In the genomic region with DNA sequence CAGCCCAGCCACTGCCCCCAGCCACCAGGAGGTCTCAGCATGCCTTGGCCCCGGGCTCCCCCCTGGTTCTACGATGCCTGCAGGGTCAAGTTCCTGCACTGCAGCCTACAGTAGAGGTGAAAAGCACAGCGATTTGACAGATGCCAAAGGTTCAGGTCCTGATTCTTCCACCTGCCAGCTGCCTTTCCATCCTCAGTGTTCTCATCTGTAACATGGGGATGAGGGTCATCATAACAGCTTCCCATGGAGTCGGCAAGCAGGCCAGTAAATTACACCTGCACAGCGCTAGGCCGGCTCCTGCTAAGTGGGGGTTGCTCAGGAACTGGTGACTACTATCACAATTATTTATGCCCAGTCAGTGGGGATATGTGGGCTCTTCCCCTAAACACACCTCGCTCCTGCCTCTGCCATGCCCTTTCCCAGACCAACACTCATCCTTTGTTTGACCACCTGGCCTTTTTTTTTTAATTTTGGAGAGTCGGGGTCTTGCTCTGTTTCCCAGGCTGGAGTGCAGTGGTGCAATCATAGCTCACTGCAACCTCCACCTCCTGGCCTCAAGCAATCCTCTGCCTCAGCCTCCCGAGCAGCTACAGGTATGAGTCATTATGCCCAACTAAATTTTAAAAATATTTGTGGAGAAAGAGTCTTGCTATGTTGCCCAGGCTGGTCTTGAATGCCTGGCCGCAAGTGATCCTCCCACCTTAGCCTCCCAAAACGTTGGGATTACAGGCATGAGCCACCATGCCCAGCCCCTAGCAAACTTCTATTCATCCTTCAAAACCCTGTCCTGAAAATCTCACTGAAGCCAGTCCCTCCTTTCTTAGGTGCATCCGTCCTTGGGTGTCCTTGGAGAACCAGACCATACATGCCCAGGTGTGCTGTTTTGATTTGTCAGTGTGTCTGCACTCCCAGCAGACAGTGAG, we compare ENCODE assay signal across 1 cellular context.
TF ChIP-seq lines count a peak whose summit lies in the region.

No MANE protein-coding gene starts in this region.

TF ChIP-seq in HepG2, 621 proteins besides CTCF, POLR2A, EP300 and RAD21 (continued from another document):
- no peak for TF ChIP-seq NCOA5 (CRISPR knock-in tag; IDR thresholded peaks at IDR 0.05)
- TF ChIP-seq, protein P1, sequence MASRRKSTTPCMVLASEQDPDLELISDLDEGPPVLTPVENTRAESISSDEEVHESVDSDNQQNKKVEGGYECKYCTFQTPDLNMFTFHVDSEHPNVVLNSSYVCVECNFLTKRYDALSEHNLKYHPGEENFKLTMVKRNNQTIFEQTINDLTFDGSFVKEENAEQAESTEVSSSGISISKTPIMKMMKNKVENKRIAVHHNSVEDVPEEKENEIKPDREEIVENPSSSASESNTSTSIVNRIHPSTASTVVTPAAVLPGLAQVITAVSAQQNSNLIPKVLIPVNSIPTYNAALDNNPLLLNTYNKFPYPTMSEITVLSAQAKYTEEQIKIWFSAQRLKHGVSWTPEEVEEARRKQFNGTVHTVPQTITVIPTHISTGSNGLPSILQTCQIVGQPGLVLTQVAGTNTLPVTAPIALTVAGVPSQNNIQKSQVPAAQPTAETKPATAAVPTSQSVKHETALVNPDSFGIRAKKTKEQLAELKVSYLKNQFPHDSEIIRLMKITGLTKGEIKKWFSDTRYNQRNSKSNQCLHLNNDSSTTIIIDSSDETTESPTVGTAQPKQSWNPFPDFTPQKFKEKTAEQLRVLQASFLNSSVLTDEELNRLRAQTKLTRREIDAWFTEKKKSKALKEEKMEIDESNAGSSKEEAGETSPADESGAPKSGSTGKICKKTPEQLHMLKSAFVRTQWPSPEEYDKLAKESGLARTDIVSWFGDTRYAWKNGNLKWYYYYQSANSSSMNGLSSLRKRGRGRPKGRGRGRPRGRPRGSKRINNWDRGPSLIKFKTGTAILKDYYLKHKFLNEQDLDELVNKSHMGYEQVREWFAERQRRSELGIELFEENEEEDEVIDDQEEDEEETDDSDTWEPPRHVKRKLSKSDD (CRISPR knock-in tag; IDR thresholded peaks at IDR 0.05; ENCODE audit: low read depth): no peak
- no peak for TF ChIP-seq ZFP62 (CRISPR knock-in tag; IDR thresholded peaks at IDR 0.05)
- no peak for TF ChIP-seq KAT2B (IDR thresholded peaks at IDR 0.05; ENCODE audit: borderline replicate concordance, low read depth, low read length)
